9 cellular contexts compared by ENCODE assay signal in the genomic region with DNA sequence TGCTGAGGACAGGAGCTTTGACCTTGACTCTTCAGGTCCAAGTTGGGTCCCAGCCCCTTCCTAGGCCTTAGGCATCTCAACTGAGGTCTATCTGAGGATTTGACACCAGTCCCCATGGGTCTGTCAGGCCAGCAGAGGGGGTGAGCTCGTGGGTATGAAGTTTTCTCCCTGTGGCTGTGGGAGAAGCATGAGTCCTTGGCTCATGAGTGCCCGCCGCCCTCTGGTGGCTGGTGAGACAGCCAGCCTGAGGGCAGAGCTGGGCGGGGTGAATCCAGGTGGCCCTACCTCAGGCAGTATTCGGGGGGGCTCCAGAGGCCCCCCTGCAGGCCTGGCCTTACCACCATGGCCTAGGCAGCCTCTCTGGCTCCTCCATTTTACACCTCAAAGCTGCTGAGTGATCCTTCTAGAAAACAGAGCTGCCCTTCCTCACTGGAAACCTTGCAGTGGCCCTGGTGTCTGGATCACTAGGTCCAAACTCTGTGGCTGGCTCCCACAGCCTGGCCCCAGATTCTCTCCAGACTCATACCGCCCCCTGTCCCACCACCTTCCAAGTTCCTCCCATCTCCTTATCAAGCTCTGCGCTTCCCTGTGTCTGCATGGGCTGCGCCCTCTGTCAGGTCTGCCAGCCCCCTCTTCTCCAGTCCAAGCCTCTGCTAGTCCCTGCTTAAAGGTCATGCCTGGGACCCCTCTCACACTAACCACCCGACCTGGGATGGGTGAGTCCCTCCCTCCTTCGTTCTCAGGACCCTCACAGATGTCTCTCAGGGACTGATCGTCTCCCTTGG. TPM values are rescaled to one million over a fixed set of nuclear protein-coding genes. Genes with fewer than 3 reads are reported as not detected.
DNase-seq lines count a peak whose midpoint lies in the region; ATAC-seq, FAIRE-seq and TF ChIP-seq lines count a peak whose summit lies in the region.
"Had no signal": no experiment of that assay in that cellular context is flagged by ENCODE, and none has a peak within 500 bp of the region (broad histone marks: within the 10 kb centered on the region; RNA-seq: fewer than 3 reads in every experiment).

No MANE protein-coding gene starts in this region.

- H3K4me2 ChIP-seq in OCI-LY1 (ENCODE audit: low read length) (no peak overlapping the region), endothelial cell of umbilical vein (ENCODE audit: insufficient read depth, low read length) (no peak overlapping the region)

- no peaks in the 10 kb centered on the region for H3K9me1 ChIP-seq in endothelial cell of umbilical vein (replicated peaks; ENCODE audit: control insufficient read depth, extremely low read depth, insufficient read depth, low read length)

- dilution Hi-C loops in endothelial cell of umbilical vein (cut with MboI; ENCODE audit: extremely low pct_ligation_motif_present, low sequenced_read_pairs): no loop called here

- H3K9me3 ChIP-seq in OCI-LY1 (ENCODE audit: low read length): no peaks in the 10 kb centered on the region
- H3K9me3 ChIP-seq in endothelial cell of umbilical vein (replicated peaks; ENCODE audit: control insufficient read depth, insufficient read depth, low read length): no peaks in the 10 kb centered on the region
- H3K9me3 ChIP-seq in mucosa of descending colon: no peaks in the 10 kb centered on the region

- ATAC-seq in mucosa of descending colon: peak; percentile 86
- ATAC-seq in HG02981 (IDR thresholded peaks at IDR 0.05; ENCODE audit: unreplicated experiment): no peak

- DNase-seq in GDM1 (lab: John Stamatoyannopoulos, UW) (peak; percentile 74), HK-2 (ENCODE audit: unreplicated experiment) (peak; percentile 62), endothelial cell of umbilical vein (ENCODE audit: low read depth, low spot score) (peak; percentile 82), mucosa of descending colon (peak; percentile 88 to 91 (median 91))
- DNase-seq in activated CD8-positive, alpha-beta memory T cell treated with anti-CD3 and anti-CD28 coated beads, Interleukin-2, amount 50 U/mL, for 24 hours (ENCODE audit: extremely low read depth): peak; percentile 46
- DNase-seq in stimulated activated CD8-positive, alpha-beta memory T cell treated with anti-CD3 and anti-CD28 coated beads, Interleukin-4, amount 100 ng/mL, for 4 hours (ENCODE audit: low read depth in 2 of 2, low spot score in 1 of 2): peak; percentile 68 to 72

- CTCF ChIA-PET in endothelial cell of umbilical vein (lab: Charles Lee): interaction anchor here (0.6 to 11.2 kb wide), 62 partner anchors 9 to 432 kb away, joined by 3 to 273 read pairs (median 6); a partner anchor contains a TSS

- intact Hi-C loops in endothelial cell of umbilical vein (cut with micrococcal nuclease) (loop anchor here (1.0 to 2.0 kb wide), 6 partner anchors 32 to 198 kb away; a partner anchor contains a TSS), mucosa of descending colon (cut with DNase I, micrococcal nuclease) (loop anchor here (5.0 to 10.0 kb wide), 2 partner anchors 141 to 144 kb away; no protein-coding TSS in a partner anchor)

- no peak for TF ChIP-seq POLR2A in endothelial cell of umbilical vein (IDR thresholded peaks at IDR 0.05; ENCODE audit: low read depth, low read length)

- H3K27ac ChIP-seq in OCI-LY1 (ENCODE audit: low read depth, low read length, poor library complexity, severe bottlenecking): no peak overlapping the region
- H3K27ac ChIP-seq in endothelial cell of umbilical vein (ENCODE audit: insufficient read depth, low read depth, low read length): no peak overlapping the region

- no peaks in the 10 kb centered on the region for H3K4me1 ChIP-seq in OCI-LY1 (ENCODE audit: insufficient read depth, low read length, severe bottlenecking)
- H3K4me1 ChIP-seq in endothelial cell of umbilical vein (ENCODE audit: control insufficient read depth, extremely low read depth, insufficient read depth, low read length): peaks cover 16% of the 10 kb centered on the region
- H3K4me1 ChIP-seq in mucosa of descending colon (ENCODE audit: low read depth): peaks cover 13% of the 10 kb centered on the region

- H3F3A ChIP-seq in OCI-LY1 (ENCODE audit: insufficient read depth, low read length): no peaks in the 10 kb centered on the region

- H3K9me2 ChIP-seq in OCI-LY1 (ENCODE audit: low read depth, low read length): no peaks in the 10 kb centered on the region

- no TSS peak for BruUV-seq in endothelial cell of umbilical vein (replicated peaks; lab: Mats Ljungman, UMichigan)

- H3K36me3 ChIP-seq in OCI-LY1 (ENCODE audit: insufficient read depth, low read length) (no peaks in the 10 kb centered on the region), endothelial cell of umbilical vein (ENCODE audit: control insufficient read depth in 2 of 2, extremely low read depth in 1 of 2, insufficient read depth in 2 of 2, low read length in 2 of 2) (no peaks in the 10 kb centered on the region), mucosa of descending colon (ENCODE audit: low read depth) (no peaks in the 10 kb centered on the region)

- H3K4me3 ChIP-seq in OCI-LY1 (ENCODE audit: low read depth, low read length, poor library complexity, severe bottlenecking) (no peak overlapping the region), endothelial cell of umbilical vein (replicated peaks in 1 of 3; ENCODE audit: insufficient read depth in 1 of 3, low read depth in 1 of 3, low read length in 3 of 3) (no peak overlapping the region), mucosa of descending colon (no peak overlapping the region)

- H3K27me3 ChIP-seq in OCI-LY1 (ENCODE audit: insufficient read depth, low read length) (no peaks in the 10 kb centered on the region), endothelial cell of umbilical vein (ENCODE audit: control insufficient read depth in 2 of 2, insufficient read depth in 2 of 2, low read length in 2 of 2) (no peaks in the 10 kb centered on the region)

- TF ChIP-seq CTCF in OCI-LY1 (IDR thresholded peaks at IDR 0.05; ENCODE audit: low read length) (peak; percentile 98), endothelial cell of umbilical vein (IDR thresholded peaks at IDR 0.05; ENCODE audit: extremely low read depth in 1 of 2, insufficient read depth in 1 of 2, low read depth in 1 of 2, low read length in 2 of 2) (peak; percentile 94 to 96), mucosa of descending colon (IDR thresholded peaks at IDR 0.05) (peak; percentile 86)

- peak; percentile 89 for FAIRE-seq in endothelial cell of umbilical vein (lab: Jason Lieb, UNC)

- no peak overlapping the region for H2AFZ ChIP-seq in OCI-LY1 (ENCODE audit: low read length)
- no peak overlapping the region for H2AFZ ChIP-seq in endothelial cell of umbilical vein (ENCODE audit: low read depth, low read length)

- H4K20me1 ChIP-seq in OCI-LY1 (ENCODE audit: insufficient read depth, low read length) (no peaks in the 10 kb centered on the region), endothelial cell of umbilical vein (replicated peaks; ENCODE audit: control insufficient read depth, extremely low read depth, insufficient read depth, low read length) (no peaks in the 10 kb centered on the region)

- H3K79me2 ChIP-seq in OCI-LY1 (ENCODE audit: insufficient read depth, low read length) (no peaks in the 10 kb centered on the region), endothelial cell of umbilical vein (ENCODE audit: control insufficient read depth, insufficient read depth, low read length) (no peaks in the 10 kb centered on the region)

- H3K9ac ChIP-seq in OCI-LY1 (ENCODE audit: low read length) (no peak overlapping the region), endothelial cell of umbilical vein (replicated peaks; ENCODE audit: extremely low read depth, insufficient read depth, low read length) (no peak overlapping the region)

- POLR2A ChIA-PET in endothelial cell of umbilical vein (lab: Charles Lee): interaction anchor here (1.1 kb wide), 1 partner anchor 103 kb away, joined by 3 read pairs; no protein-coding TSS in a partner anchor

RNA-seq across cellular contexts. Expression of a gene that starts 16.1 kb away (rescaled TPM):
- total RNA-seq in endothelial cell of umbilical vein: not detected in 2 replicates
- polyA plus RNA-seq in endothelial cell of umbilical vein: not detected in 2 replicates
- polyA plus RNA-seq in endothelial cell of umbilical vein (2011; cell fraction: cytosol; rRNA removed): not detected in 2 replicates
- polyA plus RNA-seq in endothelial cell of umbilical vein (2011; cell fraction: nucleus; rRNA removed): not detected in 2 replicates
- polyA plus RNA-seq in endothelial cell of umbilical vein (2012): 0.08 TPM in 1 of 2 replicates, not detected in the other
- not detected in 2 replicates for polyA minus RNA-seq in endothelial cell of umbilical vein
- polyA minus RNA-seq in endothelial cell of umbilical vein (2011; cell fraction: cytosol; rRNA and poly(A)+ RNA removed): not detected
- polyA minus RNA-seq in endothelial cell of umbilical vein (2011; cell fraction: nucleus; rRNA and poly(A)+ RNA removed): not detected in 2 replicates
- total RNA-seq in mucosa of descending colon: 1 to 10 TPM; 1.9 to 2.8 (median 2.2) TPM
- polyA plus RNA-seq: esophagus had no signal

RNA-seq across cellular contexts. Expression of a gene that starts 22.8 kb away (rescaled TPM):
- total RNA-seq in endothelial cell of umbilical vein (2.5 and 4.0 TPM in 2 replicates), mucosa of descending colon (10 to 100 TPM in 2 of 3 donors, 1 to 10 TPM in 1; 8.1 to 13.7 (median 10.9) TPM)
- polyA plus RNA-seq in endothelial cell of umbilical vein: 6.4 and 7.7 TPM in 2 replicates
- 6.3 and 6.7 TPM in 2 replicates for polyA plus RNA-seq in endothelial cell of umbilical vein (2011; cell fraction: cytosol; rRNA removed)
- polyA plus RNA-seq in endothelial cell of umbilical vein (2011; cell fraction: nucleus; rRNA removed): 1.7 and 2.1 TPM in 2 replicates
- polyA plus RNA-seq in endothelial cell of umbilical vein (2012): 4.2 and 5.6 TPM in 2 replicates
- polyA minus RNA-seq in endothelial cell of umbilical vein: 5.5 and 15.6 TPM in 2 replicates
- polyA minus RNA-seq in endothelial cell of umbilical vein (2011; cell fraction: cytosol; rRNA and poly(A)+ RNA removed): not detected
- 1.1 and 1.6 TPM in 2 replicates for polyA minus RNA-seq in endothelial cell of umbilical vein (2011; cell fraction: nucleus; rRNA and poly(A)+ RNA removed)

RNA-seq across cellular contexts. Expression of a gene that starts 31.0 kb away (rescaled TPM):
- 45.4 and 46.1 TPM in 2 replicates for total RNA-seq in endothelial cell of umbilical vein
- 30.1 and 30.8 TPM in 2 replicates for polyA plus RNA-seq in endothelial cell of umbilical vein
- polyA plus RNA-seq in endothelial cell of umbilical vein (2011; cell fraction: cytosol; rRNA removed): 22.8 and 24.3 TPM in 2 replicates
- 96.5 and 114 TPM in 2 replicates for polyA plus RNA-seq in endothelial cell of umbilical vein (2011; cell fraction: nucleus; rRNA removed)
- 25.8 and 28.4 TPM in 2 replicates for polyA plus RNA-seq in endothelial cell of umbilical vein (2012)
- 55.3 and 60.7 TPM in 2 replicates for polyA minus RNA-seq in endothelial cell of umbilical vein
- 10.5 TPM for polyA minus RNA-seq in endothelial cell of umbilical vein (2011; cell fraction: cytosol; rRNA and poly(A)+ RNA removed)
- polyA minus RNA-seq in endothelial cell of umbilical vein (2011; cell fraction: nucleus; rRNA and poly(A)+ RNA removed): 61.2 and 71.6 TPM in 2 replicates
- total RNA-seq in mucosa of descending colon: 10 to 100 TPM; 54.8 to 65.6 (median 57.0) TPM

RNA-seq across cellular contexts. Expression of a gene that starts 40.7 kb away (rescaled TPM):
- 62.8 and 63.9 TPM in 2 replicates for total RNA-seq in endothelial cell of umbilical vein
- 28.6 and 35.5 TPM in 2 replicates for polyA plus RNA-seq in endothelial cell of umbilical vein
- polyA plus RNA-seq in endothelial cell of umbilical vein (2011; cell fraction: cytosol; rRNA removed): 43.9 and 58.0 TPM in 2 replicates
- 46.3 and 62.8 TPM in 2 replicates for polyA plus RNA-seq in endothelial cell of umbilical vein (2011; cell fraction: nucleus; rRNA removed)
- 40.4 and 77.4 TPM in 2 replicates for polyA plus RNA-seq in endothelial cell of umbilical vein (2012)
- 43.4 and 43.9 TPM in 2 replicates for polyA minus RNA-seq in endothelial cell of umbilical vein
- 94.8 TPM for polyA minus RNA-seq in endothelial cell of umbilical vein (2011; cell fraction: cytosol; rRNA and poly(A)+ RNA removed)
- 16.5 and 25.4 TPM in 2 replicates for polyA minus RNA-seq in endothelial cell of umbilical vein (2011; cell fraction: nucleus; rRNA and poly(A)+ RNA removed)
- total RNA-seq in mucosa of descending colon: 100 to 1,000 TPM; 183 to 227 (median 207) TPM
